4 cellular contexts compared by ENCODE assay signal in genomic region chr4:190040873-190041272, GRCh38. TPM values are rescaled to one million over a fixed set of nuclear protein-coding genes. Genes with fewer than 3 reads are reported as not detected.
"Had no signal": no experiment of that assay in that cellular context is flagged by ENCODE, and none has a peak within 500 bp of the region (broad histone marks: within the 10 kb centered on the region; RNA-seq: fewer than 3 reads in every experiment).

No MANE protein-coding gene starts in this region.

RNA-seq across cellular contexts. Expression of gene FRG2, which starts 13.8 kb away (rescaled TPM):
- total RNA-seq: LHCN-M2, MCF 10A, NCI-H460 had no signal

RNA-seq across cellular contexts. Expression of gene DBET, which starts 23.4 kb away (rescaled TPM):
- total RNA-seq: LHCN-M2, M059J, MCF 10A had no signal
